In genomic region chr6:101296184-101296583, GRCh38 we compare ENCODE assay signal across 19 cellular contexts.
DNase-seq lines count a peak whose midpoint lies in the region; ATAC-seq and TF ChIP-seq lines count a peak whose summit lies in the region.
"Had no signal": no experiment of that assay in that cellular context is flagged by ENCODE, and none has a peak within 500 bp of the region (broad histone marks: within the 10 kb centered on the region; RNA-seq: fewer than 3 reads in every experiment).

No MANE protein-coding gene starts in this region.

- H3K4me3 ChIP-seq in skeletal muscle cell (ENCODE audit: low read depth, low read length) (no peak overlapping the region), upper lobe of left lung (no peak overlapping the region)
- H3K4me3 ChIP-seq: adrenal gland, GM12878, tibial artery had no signal

- no peaks in the 10 kb centered on the region for H3K9me3 ChIP-seq in upper lobe of left lung
- H3K9me3 ChIP-seq: adrenal gland, tibial artery had no signal

- H3K4me1 ChIP-seq in upper lobe of left lung = no peaks in the 10 kb centered on the region
- H3K4me1 ChIP-seq: adrenal gland, tibial artery had no signal

- no peak for TF ChIP-seq EP300 in upper lobe of left lung (IDR thresholded peaks at IDR 0.05)

- DNase-seq in NCI-H2029 (lab: John Stamatoyannopoulos, UW) = peak; percentile 2
- DNase-seq in NCI-H2029 treated with DMSO at 0.1 percent for 48 hours (lab: John Stamatoyannopoulos, UW) = no peak
- peak; percentile 80 to 93 for DNase-seq in NCI-H524 (lab: John Stamatoyannopoulos, UW)
- peak; percentile 67 for DNase-seq in dedifferentiated amniotic fluid mesenchymal stem cell (ENCODE audit: extremely low spot score)
- peak; percentile 69 for DNase-seq in skeletal muscle cell (ENCODE audit: low read depth)
- no peak for DNase-seq in upper lobe of left lung
- no peak for DNase-seq in SK-N-DZ (ENCODE audit: low spot score)
- DNase-seq: activated CD8-positive, alpha-beta T cell treated with anti-CD3 and anti-CD28 coated beads, Interleukin-2, amount 10 ng/mL, durations not matched to agents 7 days and 5 days; adrenal gland; CD4-positive, alpha-beta memory T cell; hippocampal formation; left colon; MV-4-11; NCI-H2227 treated with DMSO at 0.1 percent for 48 hours; OCI-M1; tibial artery had no signal

- H3K27ac ChIP-seq in upper lobe of left lung = no peak overlapping the region
- H3K27ac ChIP-seq: 22Rv1, adrenal gland, tibial artery had no signal

- TF ChIP-seq POLR2A in upper lobe of left lung (IDR thresholded peaks at IDR 0.05) = no peak

- TF ChIP-seq CTCF in upper lobe of left lung (IDR thresholded peaks at IDR 0.05) = no peak

- no peaks in the 10 kb centered on the region for H3K27me3 ChIP-seq in upper lobe of left lung
- H3K27me3 ChIP-seq: adrenal gland, tibial artery had no signal

- ATAC-seq in upper lobe of left lung (ENCODE audit: low FRiP score in 2 of 2) (no peak), HG03469 (IDR thresholded peaks at IDR 0.05; ENCODE audit: unreplicated experiment) (no peak)
- ATAC-seq: activated CD8-positive, alpha-beta T cell treated with anti-CD3 and anti-CD28 coated beads, Interleukin-2, amount 10 ng/mL, durations not matched to agents 7 days and 5 days; GM12878; left colon had no signal

- H3K36me3 ChIP-seq in upper lobe of left lung = no peaks in the 10 kb centered on the region
- H3K36me3 ChIP-seq: adrenal gland, tibial artery had no signal

- WGBS in upper lobe of left lung, 2 donors = 73 to 75% methylated on average over 6 of the region's 6 CpGs

Comparison
In these comparisons a context has a peak if more than half of its experiments do, and no peak if none do; other contexts are left out.
1. DNase-seq: peak in NCI-H2029 (single experiment), NCI-H524 (2 of 2), dedifferentiated amniotic fluid mesenchymal stem cell (single experiment) and skeletal muscle cell (single experiment); none in NCI-H2029 treated with DMSO at 0.1 percent for 48 hours (single experiment), upper lobe of left lung (0 of 2) and SK-N-DZ (single experiment).